In the genomic region with DNA sequence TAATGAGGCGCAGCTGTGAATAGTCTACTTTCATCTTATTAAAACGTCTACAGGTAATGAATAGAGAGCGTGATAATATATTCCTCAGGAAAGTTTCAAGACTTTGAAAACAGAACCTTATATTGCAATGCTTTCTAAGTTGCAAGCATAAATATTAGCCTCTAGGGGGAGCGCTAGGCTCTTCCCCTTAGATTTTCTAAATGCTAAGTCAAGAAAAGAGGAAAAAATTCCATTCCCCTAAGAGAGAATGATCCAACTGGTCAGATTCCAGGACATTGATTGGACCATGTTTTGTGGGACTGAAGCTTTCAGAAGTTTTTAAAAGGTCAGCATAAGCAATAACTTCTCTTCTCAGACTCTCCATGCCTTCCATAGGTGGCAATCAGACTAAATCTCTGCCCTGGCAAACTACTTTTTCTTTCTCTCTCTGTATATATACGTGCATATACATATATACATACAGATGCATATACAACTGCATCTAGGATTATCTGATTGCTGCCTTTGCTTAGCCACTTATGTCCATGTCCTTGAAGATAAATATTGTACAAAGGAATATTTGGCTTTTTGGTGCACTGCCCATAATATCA, we compare ENCODE assay signal across 8 cellular contexts.
DNase-seq lines count a peak whose midpoint lies in the region; ATAC-seq and TF ChIP-seq lines count a peak whose summit lies in the region.

No MANE protein-coding gene starts in this region.

- peak overlapping the region; percentile 96 for H3K27ac Mint-ChIP-seq in activated naive CD8-positive, alpha-beta T cell

- H3K9me3 ChIP-seq in DOHH2 (ENCODE audit: control insufficient read depth, insufficient read depth, low read length), result no peaks in the 10 kb centered on the region
- H3K9me3 ChIP-seq in skeletal muscle tissue (ENCODE audit: control insufficient read depth in 3 of 3, low read length in 3 of 3), result no peaks in the 10 kb centered on the region

- DNase-seq in NCI-H2171 (lab: John Stamatoyannopoulos, UW), result peak; percentile 1
- no peak for DNase-seq in left ventricle myocardium superior
- DNase-seq in UCSD-AML1 (lab: John Stamatoyannopoulos, UW; ENCODE audit: unreplicated experiment), result no peak
- no peak for DNase-seq in HK-2 (ENCODE audit: unreplicated experiment)

- H4K20me1 ChIP-seq in DOHH2 (ENCODE audit: control insufficient read depth, insufficient read depth, low read depth, low read length), result no peaks in the 10 kb centered on the region

- H3K9me2 ChIP-seq in DOHH2 (replicated peaks; ENCODE audit: control insufficient read depth, low read length), result no peaks in the 10 kb centered on the region

- H3K36me3 Mint-ChIP-seq in activated naive CD8-positive, alpha-beta T cell, result peaks cover 4% of the 10 kb centered on the region

- no peaks in the 10 kb centered on the region for H3K36me3 ChIP-seq in DOHH2 (ENCODE audit: control insufficient read depth, low read length)
- H3K36me3 ChIP-seq in skeletal muscle tissue (ENCODE audit: control insufficient read depth in 3 of 3, insufficient read depth in 3 of 3, low read length in 3 of 3), result no peaks in the 10 kb centered on the region

- no peak overlapping the region for H3K27ac ChIP-seq in DOHH2 (ENCODE audit: low read depth, low read length)
- H3K27ac ChIP-seq in skeletal muscle tissue (ENCODE audit: low read depth, low read length), result peak overlapping the region; percentile 68

- H3K9me3 Mint-ChIP-seq in activated naive CD8-positive, alpha-beta T cell (ENCODE audit: low read depth), result no peaks in the 10 kb centered on the region

- no peaks in the 10 kb centered on the region for H3K79me2 ChIP-seq in DOHH2 (ENCODE audit: control insufficient read depth, low read length)

- H3K27me3 ChIP-seq in DOHH2 (ENCODE audit: control insufficient read depth, low read length) (no peaks in the 10 kb centered on the region), skeletal muscle tissue (ENCODE audit: control insufficient read depth in 3 of 3, insufficient read depth in 3 of 3, low read length in 3 of 3) (no peaks in the 10 kb centered on the region)

- ATAC-seq in GM21619 (IDR thresholded peaks at IDR 0.05; ENCODE audit: unreplicated experiment), result peak; percentile 65
- peak; percentile 48 for ATAC-seq in left ventricle myocardium superior

- H3K4me1 Mint-ChIP-seq in activated naive CD8-positive, alpha-beta T cell (ENCODE audit: low read depth), result peaks cover 97% of the 10 kb centered on the region

- no peaks in the 10 kb centered on the region for H3K27me3 Mint-ChIP-seq in activated naive CD8-positive, alpha-beta T cell

- no peaks in the 10 kb centered on the region for H3F3A ChIP-seq in DOHH2 (ENCODE audit: control insufficient read depth, insufficient read depth)

- peak; percentile 81 for TF ChIP-seq CTCF in DOHH2 (IDR thresholded peaks at IDR 0.05; ENCODE audit: low read depth, low read length, poor library complexity, severe bottlenecking)

- H3K4me3 Mint-ChIP-seq in activated naive CD8-positive, alpha-beta T cell, result peak overlapping the region; percentile 51

- H3K4me2 ChIP-seq in DOHH2 (ENCODE audit: low read length), result no peak overlapping the region

- intact Hi-C loops in left ventricle myocardium superior (cut with micrococcal nuclease), result loop anchor here (5.0 to 10.0 kb wide), 3 partner anchors 228 to 489 kb away; no protein-coding TSS in a partner anchor

- H3K9ac ChIP-seq in skeletal muscle tissue (ENCODE audit: low read depth in 1 of 3, low read length in 3 of 3), result peak overlapping the region in 1 of 3 donors; percentile 43

- H3K4me1 ChIP-seq in DOHH2 (ENCODE audit: control insufficient read depth, low read length) (no peaks in the 10 kb centered on the region), skeletal muscle tissue (ENCODE audit: control insufficient read depth in 3 of 3, insufficient read depth in 3 of 3, low read length in 3 of 3) (peaks cover 17 to 29% (median 17%) of the 10 kb centered on the region in 3 donors)

- H3K4me3 ChIP-seq in DOHH2 (ENCODE audit: low read length), result no peak overlapping the region
- H3K4me3 ChIP-seq in skeletal muscle tissue (ENCODE audit: low read length in 3 of 3), result no peak overlapping the region
